In genomic region chr19:18126097-18126496, GRCh38 we compare ENCODE assay signal across 31 cellular contexts. TPM values are rescaled to one million over a fixed set of nuclear protein-coding genes. Genes with fewer than 3 reads are reported as not detected.
DNase-seq lines count a peak whose midpoint lies in the region; ATAC-seq lines count a peak whose summit lies in the region.
"Had no signal": no experiment of that assay in that cellular context is flagged by ENCODE, and none has a peak within 500 bp of the region (broad histone marks: within the 10 kb centered on the region; RNA-seq: fewer than 3 reads in every experiment).

No MANE protein-coding gene starts in this region.

- H3K27ac Mint-ChIP-seq in activated T-cell treated with anti-CD3 and anti-CD28 coated beads, Interleukin-2, amount 50 U/mL, for 72 hours = peak overlapping the region; percentile 76
- H3K27ac Mint-ChIP-seq in central memory CD8-positive, alpha-beta T cell (ENCODE audit: low read depth) = peak overlapping the region; percentile 53
- peak overlapping the region; percentile 68 for H3K27ac Mint-ChIP-seq in stimulated activated effector memory CD8-positive, alpha-beta T cell treated with anti-CD3 and anti-CD28 coated beads, Interleukin-12 subunit alpha, Interleukin-12 subunit beta, amount 100 ng/mL, for 72 hours
- H3K27ac Mint-ChIP-seq: activated naive CD8-positive, alpha-beta T cell treated with anti-CD3 and anti-CD28 coated beads, Interleukin-2, amount 50 U/mL, for 24 hours; CD4-positive, alpha-beta T cell; GM23338; HFFc6; type B pancreatic cell had no signal

- DNase-seq in activated T-cell treated with anti-CD3 and anti-CD28 coated beads, Interleukin-2, amount 50 U/mL, for 72 hours = no peak
- DNase-seq in activated T-cell treated with anti-CD3 and anti-CD28 coated beads for 4 hours (no peak), MV-4-11 (lab: John Stamatoyannopoulos, UW) (peak; percentile 84), superior temporal gyrus (ENCODE audit: extremely low spot score) (no peak)
- no peak for DNase-seq in central memory CD8-positive, alpha-beta T cell (ENCODE audit: low spot score in 2 of 2)
- DNase-seq in stimulated activated effector memory CD8-positive, alpha-beta T cell treated with anti-CD3 and anti-CD28 coated beads, Interleukin-12 subunit alpha, Interleukin-12 subunit beta, amount 100 ng/mL, for 72 hours (ENCODE audit: low spot score in 2 of 2) = no peak
- DNase-seq: activated naive CD4-positive, alpha-beta T cell; activated naive CD8-positive, alpha-beta T cell treated with anti-CD3 and anti-CD28 coated beads, Interleukin-2, amount 50 U/mL, for 24 hours; activated T-cell treated with anti-CD3 and anti-CD28 coated beads, Interleukin-2, amount 50 U/mL, for 4 hours; CD4-positive, alpha-beta T cell; colonic mucosa; DND-41; effector memory CD4-positive, alpha-beta T cell; HFFc6; left ventricle myocardium inferior; NCI-H1092 treated with DMSO at 0.1 percent for 48 hours; NCI-H1694 treated with DMSO at 0.1 percent for 48 hours; NCI-H446 treated with DMSO at 0.1 percent for 48 hours; NCI-H774; stimulated activated CD4-positive, alpha-beta T cell treated with anti-CD3 and anti-CD28 coated beads, Interleukin-12 subunit alpha, Interleukin-12 subunit beta, amount 100 ng/mL, for 4 hours; stimulated activated CD4-positive, alpha-beta T cell treated with anti-CD3 and anti-CD28 coated beads, Interleukin-2, amount 100 ng/mL, for 48 hours; substantia nigra; T-cell had no signal

- H3K4me1 Mint-ChIP-seq in activated T-cell treated with anti-CD3 and anti-CD28 coated beads, Interleukin-2, amount 50 U/mL, for 72 hours (ENCODE audit: low read depth) = peaks cover 1% of the 10 kb centered on the region
- H3K4me1 Mint-ChIP-seq in central memory CD8-positive, alpha-beta T cell = peaks cover 14% of the 10 kb centered on the region
- peaks cover 13% of the 10 kb centered on the region for H3K4me1 Mint-ChIP-seq in stimulated activated effector memory CD8-positive, alpha-beta T cell treated with anti-CD3 and anti-CD28 coated beads, Interleukin-12 subunit alpha, Interleukin-12 subunit beta, amount 100 ng/mL, for 72 hours
- H3K4me1 Mint-ChIP-seq: activated naive CD8-positive, alpha-beta T cell treated with anti-CD3 and anti-CD28 coated beads, Interleukin-2, amount 50 U/mL, for 24 hours; GM23338 had no signal

- no peaks in the 10 kb centered on the region for H3K9me3 Mint-ChIP-seq in activated T-cell treated with anti-CD3 and anti-CD28 coated beads, Interleukin-2, amount 50 U/mL, for 72 hours
- H3K9me3 Mint-ChIP-seq in central memory CD8-positive, alpha-beta T cell = no peaks in the 10 kb centered on the region
- H3K9me3 Mint-ChIP-seq in stimulated activated effector memory CD8-positive, alpha-beta T cell treated with anti-CD3 and anti-CD28 coated beads, Interleukin-12 subunit alpha, Interleukin-12 subunit beta, amount 100 ng/mL, for 72 hours = no peaks in the 10 kb centered on the region
- H3K9me3 Mint-ChIP-seq: activated naive CD8-positive, alpha-beta T cell treated with anti-CD3 and anti-CD28 coated beads, Interleukin-2, amount 50 U/mL, for 24 hours; activated T-cell treated with anti-CD3 and anti-CD28 coated beads, Interleukin-2, amount 50 U/mL, for 4 hours; CD4-positive, alpha-beta T cell; HFFc6; T-cell; type B pancreatic cell had no signal

- no peak for ATAC-seq in activated T-cell treated with anti-CD3 and anti-CD28 coated beads, Interleukin-2, amount 50 U/mL, for 72 hours (replicated peaks in 1 of 2)
- no peak for ATAC-seq in central memory CD8-positive, alpha-beta T cell (replicated peaks; ENCODE audit: extremely low read depth, poor library complexity, severe bottlenecking)
- no peak for ATAC-seq in stimulated activated effector memory CD8-positive, alpha-beta T cell treated with anti-CD3 and anti-CD28 coated beads, Interleukin-12 subunit alpha, Interleukin-12 subunit beta, amount 100 ng/mL, for 72 hours
- no peak for ATAC-seq in GM21360 (IDR thresholded peaks at IDR 0.05; ENCODE audit: unreplicated experiment)
- ATAC-seq in HG02884 (IDR thresholded peaks at IDR 0.05; ENCODE audit: unreplicated experiment) = no peak
- ATAC-seq: activated CD4-positive, CD25-positive, alpha-beta regulatory T cell treated with anti-CD3 and anti-CD28 coated beads, Interleukin-2, amount 50 U/mL, for 24 hours; activated naive CD8-positive, alpha-beta T cell treated with anti-CD3 and anti-CD28 coated beads, Interleukin-2, amount 50 U/mL, for 24 hours; activated T-cell treated with anti-CD3 and anti-CD28 coated beads, Interleukin-2, amount 50 U/mL, for 4 hours; GM23338; sciatic nerve; T-cell had no signal

- H3K27me3 Mint-ChIP-seq in activated T-cell treated with anti-CD3 and anti-CD28 coated beads, Interleukin-2, amount 50 U/mL, for 72 hours (ENCODE audit: low read depth) = no peaks in the 10 kb centered on the region
- H3K27me3 Mint-ChIP-seq in central memory CD8-positive, alpha-beta T cell = no peaks in the 10 kb centered on the region
- H3K27me3 Mint-ChIP-seq: activated naive CD8-positive, alpha-beta T cell treated with anti-CD3 and anti-CD28 coated beads, Interleukin-2, amount 50 U/mL, for 24 hours; CD4-positive, alpha-beta T cell; T-cell; type B pancreatic cell had no signal

- H3K36me3 Mint-ChIP-seq in activated T-cell treated with anti-CD3 and anti-CD28 coated beads, Interleukin-2, amount 50 U/mL, for 72 hours (ENCODE audit: insufficient read depth in 2 of 2) = peaks cover 2 to 13% of the 10 kb centered on the region in 2 donors
- H3K36me3 Mint-ChIP-seq in central memory CD8-positive, alpha-beta T cell (ENCODE audit: insufficient read depth) = peaks cover 57% of the 10 kb centered on the region
- H3K36me3 Mint-ChIP-seq in stimulated activated effector memory CD8-positive, alpha-beta T cell treated with anti-CD3 and anti-CD28 coated beads, Interleukin-12 subunit alpha, Interleukin-12 subunit beta, amount 100 ng/mL, for 72 hours = peaks cover 95% of the 10 kb centered on the region
- H3K36me3 Mint-ChIP-seq: type B pancreatic cell had no signal

- no peak overlapping the region for H3K4me3 Mint-ChIP-seq in activated T-cell treated with anti-CD3 and anti-CD28 coated beads, Interleukin-2, amount 50 U/mL, for 72 hours
- H3K4me3 Mint-ChIP-seq in central memory CD8-positive, alpha-beta T cell = no peak overlapping the region
- H3K4me3 Mint-ChIP-seq in stimulated activated effector memory CD8-positive, alpha-beta T cell treated with anti-CD3 and anti-CD28 coated beads, Interleukin-12 subunit alpha, Interleukin-12 subunit beta, amount 100 ng/mL, for 72 hours = no peak overlapping the region
- H3K4me3 Mint-ChIP-seq: activated naive CD8-positive, alpha-beta T cell treated with anti-CD3 and anti-CD28 coated beads, Interleukin-2, amount 50 U/mL, for 24 hours; activated T-cell treated with anti-CD3 and anti-CD28 coated beads, Interleukin-2, amount 50 U/mL, for 4 hours; CD4-positive, alpha-beta T cell; GM23338; HFFc6; T-cell; type B pancreatic cell had no signal

RNA-seq across cellular contexts. Expression of gene PIK3R2, which starts 26.9 kb away (rescaled TPM):
- 10 to 100 TPM; 13.3 to 15.4 TPM for total RNA-seq in activated T-cell treated with anti-CD3 and anti-CD28 coated beads, Interleukin-2, amount 50 U/mL, for 72 hours

RNA-seq across cellular contexts. Expression of gene MAST3, which starts 28.5 kb away (rescaled TPM):
- total RNA-seq in activated T-cell treated with anti-CD3 and anti-CD28 coated beads, Interleukin-2, amount 50 U/mL, for 72 hours = 10 to 100 TPM; 22.4 to 23.2 TPM

RNA-seq across cellular contexts. Expression of gene IL12RB1, which starts 39.4 kb away (rescaled TPM):
- 10 to 100 TPM; 13.4 to 20.4 TPM for total RNA-seq in activated T-cell treated with anti-CD3 and anti-CD28 coated beads, Interleukin-2, amount 50 U/mL, for 72 hours
- total RNA-seq: cardiac muscle cell, GM23338, myocyte had no signal

RNA-seq across cellular contexts. Expression of gene IFI30, which starts 47.5 kb away (rescaled TPM):
- total RNA-seq in activated T-cell treated with anti-CD3 and anti-CD28 coated beads, Interleukin-2, amount 50 U/mL, for 72 hours = 10 to 100 TPM; 10.2 to 11.4 TPM
